17 cellular contexts compared by ENCODE assay signal in genomic region chr2:188146888-188147287, GRCh38.
"Had no signal": no experiment of that assay in that cellular context is flagged by ENCODE, and none has a peak within 500 bp of the region (broad histone marks: within the 10 kb centered on the region; RNA-seq: fewer than 3 reads in every experiment).

No MANE protein-coding gene starts in this region.

- H3K27ac ChIP-seq: suprapubic skin had no signal

- H3K4me3 ChIP-seq: suprapubic skin had no signal

- H3K36me3 Mint-ChIP-seq: activated naive CD8-positive, alpha-beta T cell treated with anti-CD3 and anti-CD28 coated beads for 36 hours; brain; natural killer cell treated with Interleukin-12 subunit alpha and Interleukin-12 subunit beta and Interleukin-15 and Interleukin-18, amount 100 ng/mL, for 72 hours; type B pancreatic cell had no signal

- H3K27me3 ChIP-seq: suprapubic skin had no signal

- H3K4me3 Mint-ChIP-seq: activated CD4-positive, alpha-beta T cell treated with anti-CD3 and anti-CD28 coated beads, Interleukin-2, amount 10 ng/mL, durations not matched to agents 7 days and 5 days; activated naive CD8-positive, alpha-beta T cell treated with anti-CD3 and anti-CD28 coated beads for 36 hours; brain; natural killer cell treated with Interleukin-12 subunit alpha and Interleukin-12 subunit beta and Interleukin-15 and Interleukin-18, amount 100 ng/mL, for 72 hours; type B pancreatic cell had no signal

- DNase-seq: activated CD4-positive, alpha-beta T cell treated with anti-CD3 and anti-CD28 coated beads, Interleukin-2, amount 10 ng/mL, durations not matched to agents 7 days and 5 days; activated CD4-positive, CD25-positive, alpha-beta regulatory T cell; activated CD8-positive, alpha-beta memory T cell treated with anti-CD3 and anti-CD28 coated beads for 24 hours; activated naive CD8-positive, alpha-beta T cell treated with anti-CD3 and anti-CD28 coated beads for 36 hours; amygdala; central memory CD4-positive, alpha-beta T cell; effector memory CD4-positive, alpha-beta T cell; foreskin melanocyte; mesendoderm; posterior cingulate gyrus; retina; stimulated activated CD4-positive, alpha-beta T cell treated with anti-CD3 and anti-CD28 coated beads, Interleukin-2, amount 100 ng/mL, for 48 hours; stimulated activated naive CD4-positive, alpha-beta T cell had no signal

- H3K27me3 Mint-ChIP-seq: activated CD4-positive, alpha-beta T cell treated with anti-CD3 and anti-CD28 coated beads, Interleukin-2, amount 10 ng/mL, durations not matched to agents 7 days and 5 days; brain; natural killer cell treated with Interleukin-12 subunit alpha and Interleukin-12 subunit beta and Interleukin-15 and Interleukin-18, amount 100 ng/mL, for 72 hours; type B pancreatic cell had no signal

- H3K4me1 Mint-ChIP-seq: activated CD4-positive, alpha-beta T cell treated with anti-CD3 and anti-CD28 coated beads, Interleukin-2, amount 10 ng/mL, durations not matched to agents 7 days and 5 days; activated naive CD8-positive, alpha-beta T cell treated with anti-CD3 and anti-CD28 coated beads for 36 hours; brain had no signal

- H3K36me3 ChIP-seq: suprapubic skin had no signal

- H3K9me3 ChIP-seq: suprapubic skin had no signal

- H3K9me3 Mint-ChIP-seq: activated CD4-positive, alpha-beta T cell treated with anti-CD3 and anti-CD28 coated beads, Interleukin-2, amount 10 ng/mL, durations not matched to agents 7 days and 5 days; activated naive CD8-positive, alpha-beta T cell treated with anti-CD3 and anti-CD28 coated beads for 36 hours; brain; type B pancreatic cell had no signal

- H3K27ac Mint-ChIP-seq: activated CD4-positive, alpha-beta T cell treated with anti-CD3 and anti-CD28 coated beads, Interleukin-2, amount 10 ng/mL, durations not matched to agents 7 days and 5 days; activated naive CD8-positive, alpha-beta T cell treated with anti-CD3 and anti-CD28 coated beads for 36 hours; brain; natural killer cell treated with Interleukin-12 subunit alpha and Interleukin-12 subunit beta and Interleukin-15 and Interleukin-18, amount 100 ng/mL, for 72 hours; type B pancreatic cell had no signal

- H3K4me1 ChIP-seq: suprapubic skin had no signal
